ENCODE assay signal across 29 cellular contexts in the genomic region with DNA sequence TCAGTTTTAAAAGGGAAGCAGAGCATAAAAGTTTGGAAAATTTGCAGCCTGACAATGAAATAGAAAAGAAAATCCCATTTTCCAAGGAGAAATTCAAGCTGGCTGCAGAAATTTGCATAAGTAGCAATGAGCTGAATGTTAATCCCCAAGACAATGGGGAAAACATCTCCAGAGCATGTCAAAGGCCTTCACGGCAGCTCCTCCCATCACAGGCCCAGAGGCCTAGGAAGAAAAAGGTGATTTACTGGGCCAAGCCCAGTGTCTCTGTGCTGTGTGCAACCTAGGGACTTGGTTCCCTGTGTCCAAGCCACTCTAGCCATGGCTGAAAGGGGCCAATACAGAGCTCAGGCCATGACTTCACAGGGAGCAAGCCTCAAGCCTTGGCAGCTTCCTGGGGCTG. TPM values are rescaled to one million over a fixed set of nuclear protein-coding genes. Genes with fewer than 3 reads are reported as not detected.
"Had no signal": no experiment of that assay in that cellular context is flagged by ENCODE, and none has a peak within 500 bp of the region (broad histone marks: within the 10 kb centered on the region; RNA-seq: fewer than 3 reads in every experiment).

No MANE protein-coding gene starts in this region.

- DNase-seq: dermis blood vessel endothelial cell; dorsolateral prefrontal cortex; effector CD4-positive, alpha-beta T cell; effector memory CD4-positive, alpha-beta T cell; erythroblast; esophagus squamous epithelium; foreskin fibroblast; foreskin melanocyte; gastrocnemius medialis; glutamatergic neuron; head of caudate nucleus; heart right ventricle; hippocampal formation; left cardiac atrium; left lung; left ventricle myocardium superior; lower lobe of right lung; mesenchymal stem cell; midbrain had no signal

- H3K4me1 ChIP-seq: esophagus squamous epithelium, gastrocnemius medialis, heart right ventricle, left lung, lower lobe of right lung had no signal

- H3K27ac ChIP-seq: coronary artery, dorsolateral prefrontal cortex, epithelial cell of prostate, esophagus squamous epithelium, gastrocnemius medialis, heart right ventricle, left lung, lower lobe of right lung had no signal

- ATAC-seq: esophagus mucosa, gastrocnemius medialis, heart right ventricle, left cardiac atrium, left lung, left ventricle myocardium superior, lower lobe of right lung had no signal

- H3K4me3 ChIP-seq: coronary artery, dorsolateral prefrontal cortex, esophagus squamous epithelium, gastrocnemius medialis, heart right ventricle, left lung, lower lobe of right lung had no signal

- H3K27me3 ChIP-seq: esophagus squamous epithelium, gastrocnemius medialis, heart right ventricle, left lung had no signal

- H3K36me3 ChIP-seq: esophagus squamous epithelium, gastrocnemius medialis, heart right ventricle, left lung, lower lobe of right lung had no signal

- H3K9me3 ChIP-seq: gastrocnemius medialis, heart right ventricle, lower lobe of right lung had no signal

RNA-seq across cellular contexts. Expression of a gene that starts 26.1 kb away (rescaled TPM):
- total RNA-seq: dermis blood vessel endothelial cell, dorsolateral prefrontal cortex, esophagus mucosa, esophagus squamous epithelium, gastrocnemius medialis, glomerular endothelial cell, heart right ventricle, kidney epithelial cell, left cardiac atrium, left lung, left ventricle myocardium superior, lower leg skin, lower lobe of right lung, lung microvascular endothelial cell, mononuclear cell, mucosa of gallbladder had no signal
- polyA plus RNA-seq: heart right ventricle, keratinocyte had no signal

RNA-seq across cellular contexts. Expression of a gene that starts 33.8 kb away (rescaled TPM):
- total RNA-seq: dermis blood vessel endothelial cell, dorsolateral prefrontal cortex, esophagus mucosa, esophagus squamous epithelium, gastrocnemius medialis, glomerular endothelial cell, heart right ventricle, kidney epithelial cell, left cardiac atrium, left lung, left ventricle myocardium superior, lower lobe of right lung, lung microvascular endothelial cell, mononuclear cell, mucosa of gallbladder had no signal
- polyA plus RNA-seq: heart right ventricle, keratinocyte had no signal

RNA-seq across cellular contexts. Expression of a gene that starts 48.3 kb away (rescaled TPM):
- total RNA-seq: dermis blood vessel endothelial cell, dorsolateral prefrontal cortex, esophagus mucosa, esophagus squamous epithelium, gastrocnemius medialis, glomerular endothelial cell, heart right ventricle, kidney epithelial cell, left cardiac atrium, left lung, left ventricle myocardium superior, lower leg skin, lower lobe of right lung, lung microvascular endothelial cell, mononuclear cell, mucosa of gallbladder had no signal
- polyA plus RNA-seq: heart right ventricle, keratinocyte had no signal

RNA-seq across cellular contexts. Expression of a gene that starts 49.8 kb away (rescaled TPM):
- total RNA-seq: dermis blood vessel endothelial cell, dorsolateral prefrontal cortex, esophagus mucosa, esophagus squamous epithelium, gastrocnemius medialis, glomerular endothelial cell, heart right ventricle, kidney epithelial cell, left cardiac atrium, left lung, left ventricle myocardium superior, lower leg skin, lower lobe of right lung, lung microvascular endothelial cell, mononuclear cell, mucosa of gallbladder had no signal
- polyA plus RNA-seq: heart right ventricle, keratinocyte had no signal

RNA-seq across cellular contexts. Expression of a gene that starts 52.6 kb away (rescaled TPM):
- total RNA-seq: dermis blood vessel endothelial cell, dorsolateral prefrontal cortex, esophagus mucosa, esophagus squamous epithelium, gastrocnemius medialis, glomerular endothelial cell, heart right ventricle, kidney epithelial cell, left cardiac atrium, left lung, left ventricle myocardium superior, lower leg skin, lower lobe of right lung, lung microvascular endothelial cell, mononuclear cell, mucosa of gallbladder had no signal
- polyA plus RNA-seq: heart right ventricle, keratinocyte had no signal
